Comparison of ENCODE assay signal across 8 cellular contexts in genomic region chr20:3172933-3173581, GRCh38. TPM values are rescaled to one million over a fixed set of nuclear protein-coding genes. Genes with fewer than 3 reads are reported as not detected.
DNase-seq lines count a peak whose midpoint lies in the region; ATAC-seq and TF ChIP-seq lines count a peak whose summit lies in the region.

TSS of gene LZTS3 (minus strand) at chr20:3173549. CDS start at chr20:3167163, 6,386 bp downstream.

- H3K4me3 ChIP-seq in effector memory CD4-positive, alpha-beta T cell (ENCODE audit: insufficient read depth, low read depth, low read length, poor library complexity, severe bottlenecking) = peak within 1 kb of the TSS; percentile 94
- H3K4me3 ChIP-seq in mononuclear cell (ENCODE audit: low read length) = peak within 1 kb of the TSS; percentile 57

- H3K36me3 ChIP-seq in effector memory CD4-positive, alpha-beta T cell (ENCODE audit: control insufficient read depth, insufficient read depth, low read length) = no peaks in the 10 kb centered on the region

- H3K27me3 Mint-ChIP-seq in activated CD8-positive, alpha-beta T cell treated with anti-CD3 and anti-CD28 coated beads for 36 hours = peaks cover 22% of the 10 kb centered on the region

- peak; percentile 54 for ATAC-seq in GM18517 (IDR thresholded peaks at IDR 0.05; ENCODE audit: unreplicated experiment)
- ATAC-seq in HG03066 (IDR thresholded peaks at IDR 0.05; ENCODE audit: low read depth, unreplicated experiment) = peak; percentile 55
- peak; percentile 83 for ATAC-seq in activated CD8-positive, alpha-beta T cell treated with anti-CD3 and anti-CD28 coated beads for 36 hours

- no peaks in the 10 kb centered on the region for H3K9me3 ChIP-seq in effector memory CD4-positive, alpha-beta T cell (ENCODE audit: control insufficient read depth, low read length)
- no peaks in the 10 kb centered on the region for H3K9me3 ChIP-seq in mononuclear cell (ENCODE audit: low read depth, low read length)

- no peak for TF ChIP-seq CTCF in activated CD8-positive, alpha-beta T cell treated with anti-CD3 and anti-CD28 coated beads for 36 hours (IDR thresholded peaks at IDR 0.05)

- peak within 1 kb of the TSS; percentile 92 for H3K27ac ChIP-seq in effector memory CD4-positive, alpha-beta T cell (ENCODE audit: insufficient read depth, low read length, poor library complexity, severe bottlenecking)

- H3K36me3 Mint-ChIP-seq in activated CD8-positive, alpha-beta T cell treated with anti-CD3 and anti-CD28 coated beads for 36 hours (ENCODE audit: low read depth) = no peaks in the 10 kb centered on the region

- POLR2A ChIA-PET in activated CD8-positive, alpha-beta T cell treated with anti-CD3 and anti-CD28 coated beads for 36 hours (lab: Charles Lee) = interaction anchor here (3.2 kb wide), 1 partner anchor 14 kb away, joined by 25 read pairs; the partner anchor contains the start of genes FASTKD5 and UBOX5

- intact Hi-C loops in activated CD8-positive, alpha-beta T cell treated with anti-CD3 and anti-CD28 coated beads for 36 hours (cut with micrococcal nuclease) = no loop called here

- peaks cover 17% of the 10 kb centered on the region for H3K4me1 ChIP-seq in effector memory CD4-positive, alpha-beta T cell (ENCODE audit: control insufficient read depth, insufficient read depth, low read length, poor library complexity, severe bottlenecking)
- H3K4me1 ChIP-seq in mononuclear cell (ENCODE audit: insufficient read depth, low read length) = peaks cover 18% of the 10 kb centered on the region

- CTCF ChIA-PET in activated CD8-positive, alpha-beta T cell treated with anti-CD3 and anti-CD28 coated beads for 36 hours (lab: Charles Lee) = interaction anchor here (1.0 kb wide), 1 partner anchor 43 kb away, joined by 3 read pairs; no protein-coding TSS in a partner anchor

- H3K4me1 Mint-ChIP-seq in activated CD8-positive, alpha-beta T cell treated with anti-CD3 and anti-CD28 coated beads for 36 hours (ENCODE audit: low read depth) = peaks cover 17% of the 10 kb centered on the region

- H3K27ac Mint-ChIP-seq in activated CD8-positive, alpha-beta T cell treated with anti-CD3 and anti-CD28 coated beads for 36 hours = no peak within 1 kb of the TSS

- peak; percentile 91 for DNase-seq in 8988T
- peak; percentile 62 for DNase-seq in NCI-H446 treated with DMSO at 0.1 percent for 48 hours (lab: John Stamatoyannopoulos, UW)
- peak; percentile 89 for DNase-seq in activated CD8-positive, alpha-beta T cell treated with anti-CD3 and anti-CD28 coated beads for 36 hours
- DNase-seq in effector memory CD4-positive, alpha-beta T cell = peak; percentile 82 to 84 (median 83)
- peak; percentile 74 to 78 for DNase-seq in stimulated activated CD8-positive, alpha-beta memory T cell treated with anti-CD3 and anti-CD28 coated beads, Interleukin-2, amount 100 ng/mL, for 1 hour (ENCODE audit: low read depth in 2 of 2)

- H3K4me3 Mint-ChIP-seq in activated CD8-positive, alpha-beta T cell treated with anti-CD3 and anti-CD28 coated beads for 36 hours = peak within 1 kb of the TSS; percentile 81

- H3K9me3 Mint-ChIP-seq in activated CD8-positive, alpha-beta T cell treated with anti-CD3 and anti-CD28 coated beads for 36 hours = no peaks in the 10 kb centered on the region

- H3K27me3 ChIP-seq in effector memory CD4-positive, alpha-beta T cell (replicated peaks; ENCODE audit: control insufficient read depth, insufficient read depth, low read length, poor library complexity, severe bottlenecking) = peaks cover 10% of the 10 kb centered on the region
- H3K27me3 ChIP-seq in mononuclear cell (ENCODE audit: insufficient read depth, low read length) = peaks cover 49% of the 10 kb centered on the region

RNA-seq across cellular contexts. Expression of gene LZTS3, which starts in this region (rescaled TPM):
- 1 to 10 TPM; 1.3 to 1.4 TPM for total RNA-seq in activated CD8-positive, alpha-beta T cell treated with anti-CD3 and anti-CD28 coated beads for 36 hours
- 17.6 TPM for total RNA-seq in mononuclear cell

Comparison
In these comparisons a context has a peak if more than half of its experiments do, and no peak if none do; other contexts are left out.
1. Peak in every context shown above with its lines: DNase-seq, ATAC-seq, H3K4me3 ChIP-seq and H3K27ac ChIP-seq.